Comparison of ENCODE assay signal across 2 cellular contexts in genomic region chr13:97325738-97326137, GRCh38.
A peak's percentile ranks its signal among the peaks of the same experiment; 100 is the strongest.
TF ChIP-seq lines count a peak whose summit lies in the region.

No MANE protein-coding gene starts in this region.

TF ChIP-seq in HCT116, 20 proteins besides CTCF, POLR2A, EP300 and RAD21 (continued from another document):
- TF ChIP-seq ELF1 (IDR thresholded peaks at IDR 0.05; ENCODE audit: borderline replicate concordance, low read depth) (no peak), JUND (IDR thresholded peaks at IDR 0.05) (no peak)
TF ChIP-seq in HCT116: peak in this region for 0.

TF ChIP-seq in HepG2, 621 proteins besides CTCF, POLR2A, EP300 and RAD21:
- TF ChIP-seq GMEB2 (CRISPR knock-in tag; IDR thresholded peaks at IDR 0.05; ENCODE audit: low read depth) (no peak), KLF15 (CRISPR knock-in tag; IDR thresholded peaks at IDR 0.05; ENCODE audit: borderline replicate concordance) (no peak), TOE1 (CRISPR knock-in tag; IDR thresholded peaks at IDR 0.05) (no peak), ZNF274 (CRISPR knock-in tag; IDR thresholded peaks at IDR 0.05) (no peak), TAF1 (CRISPR knock-in tag; IDR thresholded peaks at IDR 0.05) (no peak), ZNF609 (CRISPR knock-in tag; IDR thresholded peaks at IDR 0.05; ENCODE audit: borderline replicate concordance) (no peak), ZNF354B (CRISPR knock-in tag; IDR thresholded peaks at IDR 0.05) (no peak), RBM22 (optimal IDR thresholded peaks at IDR 0.05; ENCODE audit: low read length) (peak; percentile 46)
- TF ChIP-seq, protein P1, sequence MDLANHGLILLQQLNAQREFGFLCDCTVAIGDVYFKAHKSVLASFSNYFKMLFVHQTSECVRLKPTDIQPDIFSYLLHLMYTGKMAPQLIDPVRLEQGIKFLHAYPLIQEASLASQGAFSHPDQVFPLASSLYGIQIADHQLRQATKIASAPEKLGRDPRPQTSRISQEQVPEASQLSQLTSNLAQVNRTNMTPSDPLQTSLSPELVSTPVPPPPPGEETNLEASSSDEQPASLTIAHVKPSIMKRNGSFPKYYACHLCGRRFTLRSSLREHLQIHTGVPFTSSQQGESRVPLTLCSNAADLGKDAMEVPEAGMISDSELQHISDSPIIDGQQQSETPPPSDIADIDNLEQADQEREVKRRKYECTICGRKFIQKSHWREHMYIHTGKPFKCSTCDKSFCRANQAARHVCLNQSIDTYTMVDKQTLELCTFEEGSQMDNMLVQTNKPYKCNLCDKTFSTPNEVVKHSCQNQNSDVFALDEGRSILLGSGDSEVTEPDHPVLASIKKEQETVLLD (CRISPR knock-in tag; IDR thresholded peaks at IDR 0.05; ENCODE audit: low read depth): no peak
